In the genomic region with DNA sequence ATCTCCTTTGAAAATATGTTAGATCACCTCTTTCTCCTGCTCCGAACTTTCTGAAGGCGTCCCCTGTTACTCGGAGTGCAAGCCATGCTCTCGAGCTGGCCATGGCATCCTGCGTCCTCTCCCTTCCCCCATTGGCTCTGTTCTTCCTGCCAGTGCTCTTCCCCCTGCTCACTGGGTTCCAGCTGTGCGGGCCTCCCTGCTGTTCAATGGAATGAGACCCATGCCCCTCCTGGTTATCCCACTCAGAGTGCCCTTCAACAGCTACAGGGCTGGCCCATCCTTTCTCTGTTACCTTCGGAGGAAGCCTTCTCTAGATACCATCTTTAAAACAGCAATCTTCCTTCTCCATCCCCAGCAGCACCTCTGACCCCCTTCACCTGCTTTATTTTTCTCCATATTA, we compare ENCODE assay signal across 25 cellular contexts.
"Had no signal": no experiment of that assay in that cellular context is flagged by ENCODE, and none has a peak within 500 bp of the region (broad histone marks: within the 10 kb centered on the region; RNA-seq: fewer than 3 reads in every experiment).

No MANE protein-coding gene starts in this region.

- H3K4me3 Mint-ChIP-seq: activated B cell treated with CpG ODN at 0.5 μM for 24 hours; activated CD4-positive, alpha-beta T cell treated with anti-CD3 and anti-CD28 coated beads, Interleukin-2, amount 10 ng/mL, durations not matched to agents 24 days and 14 days; activated CD8-positive, alpha-beta memory T cell treated with anti-CD3 and anti-CD28 coated beads, Interleukin-2, amount 10 ng/mL, durations not matched to agents 7 days and 5 days; activated naive CD8-positive, alpha-beta T cell; activated T-cell treated with anti-CD3 and anti-CD28 coated beads, Interleukin-2, amount 50 U/mL, for 24 hours; activated T-helper 1 cell treated with anti-CD3 and anti-CD28 coated beads, Interleukin-12 subunit alpha, Interleukin-12 subunit beta, Interleukin-2, Interleukin-4 antibody, amounts not matched to agents 30 ng/mL and 10 ng/mL and 1 ng/mL, durations not matched to agents 14 hours and 24 hours and 36 hours; brain; T-helper 17 cell had no signal

- ATAC-seq: activated CD8-positive, alpha-beta memory T cell treated with anti-CD3 and anti-CD28 coated beads, Interleukin-2, amount 10 ng/mL, durations not matched to agents 7 days and 5 days; T-helper 17 cell had no signal

- H3K27ac Mint-ChIP-seq: activated B cell treated with CpG ODN at 0.5 μM for 24 hours; activated CD4-positive, alpha-beta T cell treated with anti-CD3 and anti-CD28 coated beads, Interleukin-2, amount 10 ng/mL, durations not matched to agents 24 days and 14 days; activated CD8-positive, alpha-beta memory T cell treated with anti-CD3 and anti-CD28 coated beads, Interleukin-2, amount 10 ng/mL, durations not matched to agents 7 days and 5 days; activated naive CD8-positive, alpha-beta T cell; activated T-cell treated with anti-CD3 and anti-CD28 coated beads, Interleukin-2, amount 50 U/mL, for 24 hours; activated T-helper 1 cell treated with anti-CD3 and anti-CD28 coated beads, Interleukin-12 subunit alpha, Interleukin-12 subunit beta, Interleukin-2, Interleukin-4 antibody, amounts not matched to agents 30 ng/mL and 10 ng/mL and 1 ng/mL, durations not matched to agents 14 hours and 24 hours and 36 hours; T-helper 17 cell had no signal

- H3K36me3 Mint-ChIP-seq: activated naive CD8-positive, alpha-beta T cell; brain had no signal

- H3K9me3 Mint-ChIP-seq: activated B cell treated with CpG ODN at 0.5 μM for 24 hours; activated CD4-positive, alpha-beta T cell treated with anti-CD3 and anti-CD28 coated beads, Interleukin-2, amount 10 ng/mL, durations not matched to agents 24 days and 14 days; activated T-cell treated with anti-CD3 and anti-CD28 coated beads, Interleukin-2, amount 50 U/mL, for 24 hours had no signal

- DNase-seq: activated B cell treated with CpG ODN at 0.5 μM for 24 hours; activated CD4-positive, alpha-beta T cell treated with anti-CD3 and anti-CD28 coated beads for 1 hour; activated CD4-positive, alpha-beta T cell treated with anti-CD3 and anti-CD28 coated beads, Interleukin-2, amount 10 ng/mL, durations not matched to agents 24 days and 14 days; activated CD4-positive, alpha-beta T cell treated with anti-CD3 and anti-CD28 coated beads, Interleukin-2, amount 50 U/mL, for 48 hours; activated CD8-positive, alpha-beta memory T cell treated with anti-CD3 and anti-CD28 coated beads, Interleukin-2, amount 10 ng/mL, durations not matched to agents 7 days and 5 days; activated effector memory CD4-positive, alpha-beta T cell treated with Interleukin-2 at 50 U/mL for 16 hours; activated naive CD4-positive, alpha-beta T cell treated with Interleukin-2 at 50 U/mL for 16 hours; activated T-cell treated with anti-CD3 and anti-CD28 coated beads, Interleukin-2, amount 50 U/mL, for 24 hours; amygdala; Kasumi-1; MV-4-11; NCI-H1092 treated with DMSO at 0.1 percent for 48 hours; NCI-H1417 treated with DMSO at 0.1 percent for 48 hours; NCI-H1694; NCI-H2029; NCI-H345; NCI-H510A; NCI-H526 treated with DMSO at 0.1 percent for 48 hours; NCI-H82; SIG-M5; T-helper 17 cell; T-helper 9 cell had no signal

- H3K27me3 Mint-ChIP-seq: activated naive CD8-positive, alpha-beta T cell; activated T-cell treated with anti-CD3 and anti-CD28 coated beads, Interleukin-2, amount 50 U/mL, for 24 hours; T-helper 17 cell had no signal
